In genomic region chr4:139208404-139208945, GRCh38 we compare ENCODE assay signal across 10 cellular contexts. TPM values are rescaled to one million over a fixed set of nuclear protein-coding genes. Genes with fewer than 3 reads are reported as not detected.
DNase-seq lines count a peak whose midpoint lies in the region; ATAC-seq and TF ChIP-seq lines count a peak whose summit lies in the region.
"Had no signal": no experiment of that assay in that cellular context is flagged by ENCODE, and none has a peak within 500 bp of the region (broad histone marks: within the 10 kb centered on the region; RNA-seq: fewer than 3 reads in every experiment).

No MANE protein-coding gene starts in this region.

- H3K27ac Mint-ChIP-seq in activated CD8-positive, alpha-beta T cell treated with anti-CD3 and anti-CD28 coated beads for 36 hours, result no peak overlapping the region

- TF ChIP-seq CTCF in AG04449 (IDR thresholded peaks at IDR 0.05; ENCODE audit: insufficient read depth, low read length, missing control alignments), result no peak
- TF ChIP-seq CTCF in activated CD8-positive, alpha-beta T cell treated with anti-CD3 and anti-CD28 coated beads for 36 hours (IDR thresholded peaks at IDR 0.05), result no peak
- TF ChIP-seq CTCF in esophagus muscularis mucosa (IDR thresholded peaks at IDR 0.05), result no peak

- H3K4me1 ChIP-seq in esophagus muscularis mucosa, result peaks cover 0 to 10% (median 0%) of the 10 kb centered on the region in 4 donors

- DNase-seq in AG04449 (ENCODE audit: low read depth, low spot score) (peak; percentile 49), OCI-M1 (lab: John Stamatoyannopoulos, UW) (peak; percentile 78), Right ventricle myocardium superior (no peak), esophagus muscularis mucosa (ENCODE audit: extremely low spot score) (no peak), MG63 (no peak)
- DNase-seq in activated CD8-positive, alpha-beta T cell treated with anti-CD3 and anti-CD28 coated beads for 36 hours, result no peak
- DNase-seq: activated CD8-positive, alpha-beta memory T cell treated with anti-CD3 and anti-CD28 coated beads, Interleukin-2, amount 50 U/mL, for 4 hours had no signal

- peaks cover 2% of the 10 kb centered on the region for H3K4me1 Mint-ChIP-seq in activated CD8-positive, alpha-beta T cell treated with anti-CD3 and anti-CD28 coated beads for 36 hours (ENCODE audit: low read depth)

- ATAC-seq in GM19043 (IDR thresholded peaks at IDR 0.05; ENCODE audit: low read depth, unreplicated experiment) (peak; percentile 47), Right ventricle myocardium superior (ENCODE audit: poor library complexity) (peak; percentile 83), HG02610 (IDR thresholded peaks at IDR 0.05; ENCODE audit: unreplicated experiment) (no peak)
- ATAC-seq in activated CD8-positive, alpha-beta T cell treated with anti-CD3 and anti-CD28 coated beads for 36 hours, result no peak

- no peaks in the 10 kb centered on the region for H3K36me3 Mint-ChIP-seq in activated CD8-positive, alpha-beta T cell treated with anti-CD3 and anti-CD28 coated beads for 36 hours (ENCODE audit: low read depth)

- intact Hi-C loops in Right ventricle myocardium superior (cut with DNase I), result no loop called here
- intact Hi-C loops in activated CD8-positive, alpha-beta T cell treated with anti-CD3 and anti-CD28 coated beads for 36 hours (cut with micrococcal nuclease), result no loop called here
- intact Hi-C loops in esophagus muscularis mucosa (cut with DNase I), result no loop called here

- POLR2A ChIA-PET in AG04449 (lab: Yijun Ruan, JAX), result no interaction called here
- POLR2A ChIA-PET in activated CD8-positive, alpha-beta T cell treated with anti-CD3 and anti-CD28 coated beads for 36 hours (lab: Charles Lee), result no interaction called here

- H3K36me3 ChIP-seq in esophagus muscularis mucosa (no peaks in the 10 kb centered on the region), MG63 (no peaks in the 10 kb centered on the region)

- H3K4me3 ChIP-seq in AG04449 (ENCODE audit: low read depth, low read length) (no peak overlapping the region), esophagus muscularis mucosa (no peak overlapping the region), MG63 (no peak overlapping the region)
- H3K4me3 ChIP-seq: smooth muscle cell had no signal

- H3K9me3 Mint-ChIP-seq in activated CD8-positive, alpha-beta T cell treated with anti-CD3 and anti-CD28 coated beads for 36 hours, result no peaks in the 10 kb centered on the region

- no peak for TF ChIP-seq EP300 in esophagus muscularis mucosa (IDR thresholded peaks at IDR 0.05)

- H3K4me3 Mint-ChIP-seq in activated CD8-positive, alpha-beta T cell treated with anti-CD3 and anti-CD28 coated beads for 36 hours, result no peak overlapping the region

- H3K27ac ChIP-seq in esophagus muscularis mucosa (replicated peaks in 1 of 4), result peak overlapping the region in 2 of 4 donors; percentile 52 to 63

- H3K27me3 ChIP-seq in esophagus muscularis mucosa, result no peaks in the 10 kb centered on the region
- H3K27me3 ChIP-seq in MG63, result no peaks in the 10 kb centered on the region

- CTCF ChIA-PET in AG04449 (lab: Yijun Ruan, JAX), result no interaction called here
- CTCF ChIA-PET in activated CD8-positive, alpha-beta T cell treated with anti-CD3 and anti-CD28 coated beads for 36 hours (lab: Charles Lee), result no interaction called here

- WGBS in esophagus muscularis mucosa, result 78% methylated on average over 3 of the region's 3 CpGs

- no peak for TF ChIP-seq POLR2A in esophagus muscularis mucosa (IDR thresholded peaks at IDR 0.05; ENCODE audit: low read depth)

- H3K9me3 ChIP-seq in esophagus muscularis mucosa (no peaks in the 10 kb centered on the region), MG63 (no peaks in the 10 kb centered on the region)

- H3K27me3 Mint-ChIP-seq in activated CD8-positive, alpha-beta T cell treated with anti-CD3 and anti-CD28 coated beads for 36 hours, result no peaks in the 10 kb centered on the region

RNA-seq across cellular contexts. Expression of gene ELF2, which starts 31.5 kb away (rescaled TPM):
- total RNA-seq in Right ventricle myocardium superior (41.3 TPM), esophagus muscularis mucosa (10 to 100 TPM; 52.3 to 68.5 (median 60.7) TPM)
- 10 to 100 TPM; 20.1 to 20.4 TPM for total RNA-seq in activated CD8-positive, alpha-beta T cell treated with anti-CD3 and anti-CD28 coated beads for 36 hours
- total RNA-seq in MG63 (2014; rRNA removed; shearing (Covaris generic); ENCODE audit: low replicate concordance), result 16.4 and 19.0 TPM in 2 replicates

Comparison
In these comparisons a context has a peak if more than half of its experiments do, and no peak if none do; other contexts are left out.
1. DNase-seq: peak in AG04449 (single experiment) and OCI-M1 (single experiment); none in Right ventricle myocardium superior (single experiment), activated CD8-positive, alpha-beta T cell treated with anti-CD3 and anti-CD28 coated beads for 36 hours (single experiment), esophagus muscularis mucosa (single experiment) and MG63 (single experiment).
2. ATAC-seq: peak in GM19043 (single experiment) and Right ventricle myocardium superior (single experiment); none in activated CD8-positive, alpha-beta T cell treated with anti-CD3 and anti-CD28 coated beads for 36 hours (single experiment) and HG02610 (single experiment).